In genomic region chr3:183202004-183202722, GRCh38 we compare ENCODE assay signal across 14 cellular contexts. TPM values are rescaled to one million over a fixed set of nuclear protein-coding genes. Genes with fewer than 3 reads are reported as not detected.
DNase-seq lines count a peak whose midpoint lies in the region; ATAC-seq and TF ChIP-seq lines count a peak whose summit lies in the region.
"Had no signal": no experiment of that assay in that cellular context is flagged by ENCODE, and none has a peak within 500 bp of the region (broad histone marks: within the 10 kb centered on the region; RNA-seq: fewer than 3 reads in every experiment).

No MANE protein-coding gene starts in this region.

- H3K27me3 Mint-ChIP-seq in MCF 10A (ENCODE audit: insufficient read depth, unreplicated experiment), result no peaks in the 10 kb centered on the region
- no peaks in the 10 kb centered on the region for H3K27me3 Mint-ChIP-seq in activated CD4-positive, alpha-beta memory T cell treated with anti-CD3 and anti-CD28 coated beads for 36 hours
- H3K27me3 Mint-ChIP-seq in effector memory CD8-positive, alpha-beta T cell, result no peaks in the 10 kb centered on the region
- no peaks in the 10 kb centered on the region for H3K27me3 Mint-ChIP-seq in stimulated activated naive CD8-positive, alpha-beta T cell treated with anti-CD3 and anti-CD28 coated beads, Interleukin-15, amount 100 ng/mL, for 72 hours

- no peaks in the 10 kb centered on the region for H3K36me3 ChIP-seq in mammary epithelial cell (ENCODE audit: insufficient read depth, low read length)
- no peaks in the 10 kb centered on the region for H3K36me3 ChIP-seq in HAP-1 (replicated peaks)
- H3K36me3 ChIP-seq in SK-N-SH (replicated peaks in 1 of 2; ENCODE audit: control insufficient read depth in 1 of 2, insufficient read depth in 2 of 2, low read length in 1 of 2), result no peaks in the 10 kb centered on the region
- H3K36me3 ChIP-seq: Peyer's patch, prostate gland had no signal

- dilution Hi-C loops in mammary epithelial cell (cut with HindIII; ENCODE audit: low sequenced_read_pairs), result no loop called here

- H3K27ac ChIP-seq in mammary epithelial cell (ENCODE audit: insufficient read depth, low read depth, low read length) (no peak overlapping the region), SK-N-SH (ENCODE audit: low read depth in 2 of 2, low read length in 1 of 2) (no peak overlapping the region), substantia nigra (ENCODE audit: low read depth, low read length, poor library complexity, severe bottlenecking) (no peak overlapping the region)
- H3K27ac ChIP-seq: prostate gland had no signal

- DNase-seq in mammary epithelial cell (peak; percentile 33), MCF 10A (ENCODE audit: unreplicated experiment) (no peak), HAP-1 (ENCODE audit: low spot score in 2 of 2) (no peak), SK-N-SH (no peak), substantia nigra (lab: John Stamatoyannopoulos, UW) (no peak)
- peak; percentile 47 for DNase-seq in activated CD4-positive, alpha-beta memory T cell treated with anti-CD3 and anti-CD28 coated beads for 36 hours
- DNase-seq in effector memory CD8-positive, alpha-beta T cell, result peak in 2 of 3 experiments; percentile 7 to 12
- no peak for DNase-seq in stimulated activated naive CD8-positive, alpha-beta T cell treated with anti-CD3 and anti-CD28 coated beads, Interleukin-15, amount 100 ng/mL, for 72 hours
- DNase-seq: anterior cingulate cortex; NCI-H1105; NCI-H446; Peyer's patch; stimulated activated CD8-positive, alpha-beta memory T cell treated with anti-CD3 and anti-CD28 coated beads, Interleukin-4, amount 100 ng/mL, for 48 hours had no signal

- H3K9me3 Mint-ChIP-seq in MCF 10A (ENCODE audit: unreplicated experiment), result peaks cover 12% of the 10 kb centered on the region
- peaks cover 16% of the 10 kb centered on the region for H3K9me3 Mint-ChIP-seq in activated CD4-positive, alpha-beta memory T cell treated with anti-CD3 and anti-CD28 coated beads for 36 hours
- H3K9me3 Mint-ChIP-seq in effector memory CD8-positive, alpha-beta T cell, result peaks cover 0 to 1% of the 10 kb centered on the region in 2 donors
- H3K9me3 Mint-ChIP-seq in stimulated activated naive CD8-positive, alpha-beta T cell treated with anti-CD3 and anti-CD28 coated beads, Interleukin-15, amount 100 ng/mL, for 72 hours, result peaks cover 20 to 23% of the 10 kb centered on the region in 2 donors

- CTCF ChIA-PET in mammary epithelial cell (lab: Charles Lee; ENCODE audit: low non-redundant PET), result no interaction called here
- CTCF ChIA-PET in MCF 10A (lab: Yijun Ruan, JAX), result interaction anchor here (1.0 kb wide), 1 partner anchor 16 kb away, joined by 6 read pairs; no protein-coding TSS in a partner anchor
- CTCF ChIA-PET in activated CD4-positive, alpha-beta memory T cell treated with anti-CD3 and anti-CD28 coated beads for 36 hours (lab: Charles Lee), result no interaction called here
- CTCF ChIA-PET in SK-N-SH (lab: Yijun Ruan, JAX), result interaction anchor here (1.0 kb wide), 1 partner anchor 9 kb away, joined by 3 read pairs; no protein-coding TSS in a partner anchor

- TF ChIP-seq CTCF in mammary epithelial cell (conservative IDR thresholded peaks at IDR 0.05 in 1 of 2, IDR thresholded peaks at IDR 0.05 in 1 of 2; ENCODE audit: extremely low read depth in 1 of 2, insufficient read depth in 1 of 2, low read depth in 1 of 2, low read length in 2 of 2) (no peak), MCF 10A (IDR thresholded peaks at IDR 0.05; ENCODE audit: unreplicated experiment) (no peak), SK-N-SH (IDR thresholded peaks at IDR 0.05) (no peak)

- H3F3A ChIP-seq in SK-N-SH (replicated peaks; ENCODE audit: insufficient read depth), result no peaks in the 10 kb centered on the region

- H3K4me3 ChIP-seq in mammary epithelial cell (replicated peaks in 1 of 3; ENCODE audit: insufficient read depth in 1 of 3, low read depth in 2 of 3, low read length in 3 of 3) (no peak overlapping the region), HAP-1 (no peak overlapping the region), SK-N-SH (ENCODE audit: low read depth in 2 of 2, low read length in 1 of 2) (no peak overlapping the region)
- H3K4me3 ChIP-seq: Peyer's patch, prostate gland had no signal

- H3K9me2 ChIP-seq in SK-N-SH, result no peaks in the 10 kb centered on the region

- peak; percentile 86 for ATAC-seq in effector memory CD8-positive, alpha-beta T cell (replicated peaks)
- ATAC-seq in stimulated activated naive CD8-positive, alpha-beta T cell treated with anti-CD3 and anti-CD28 coated beads, Interleukin-15, amount 100 ng/mL, for 72 hours, result peak; percentile 84

- WGBS in mammary epithelial cell (ENCODE audit: low coverage, missing lambda C conversion rate), result 75% methylated on average over 4 of the region's 4 CpGs
- WGBS in SK-N-SH (ENCODE audit: low lambda C conversion rate), result 55% methylated on average over 4 of the region's 4 CpGs

- H3K27me3 ChIP-seq in mammary epithelial cell (ENCODE audit: insufficient read depth, low read length), result no peaks in the 10 kb centered on the region
- H3K27me3 ChIP-seq in HAP-1 (ENCODE audit: low read depth), result no peaks in the 10 kb centered on the region
- no peaks in the 10 kb centered on the region for H3K27me3 ChIP-seq in SK-N-SH (ENCODE audit: insufficient read depth)
- H3K27me3 ChIP-seq: Peyer's patch had no signal

- H3K9ac ChIP-seq in mammary epithelial cell (ENCODE audit: insufficient read depth, low read length), result no peak overlapping the region
- H3K9ac ChIP-seq in SK-N-SH, result no peak overlapping the region

- in situ Hi-C loops in mammary epithelial cell (cut with MboI; ENCODE audit: low sequenced_read_pairs in 2 of 2), result no loop called here
- in situ Hi-C loops in HAP-1 (cut with MboI; ENCODE audit: low sequenced_read_pairs), result no loop called here

- H3K9me3 ChIP-seq in mammary epithelial cell (replicated peaks; ENCODE audit: insufficient read depth, low read length), result no peaks in the 10 kb centered on the region
- H3K9me3 ChIP-seq in HAP-1, result no peaks in the 10 kb centered on the region
- H3K9me3 ChIP-seq in SK-N-SH, result peaks cover 4% of the 10 kb centered on the region; the same call in 1 of the 2 replicates
- H3K9me3 ChIP-seq: Peyer's patch, prostate gland had no signal

- no peak overlapping the region for H3K27ac Mint-ChIP-seq in MCF 10A (ENCODE audit: low read depth, unreplicated experiment)
- peak overlapping the region; percentile 58 for H3K27ac Mint-ChIP-seq in activated CD4-positive, alpha-beta memory T cell treated with anti-CD3 and anti-CD28 coated beads for 36 hours
- peak overlapping the region; percentile 17 to 72 for H3K27ac Mint-ChIP-seq in effector memory CD8-positive, alpha-beta T cell
- no peak overlapping the region for H3K27ac Mint-ChIP-seq in stimulated activated naive CD8-positive, alpha-beta T cell treated with anti-CD3 and anti-CD28 coated beads, Interleukin-15, amount 100 ng/mL, for 72 hours

- H3K4me1 Mint-ChIP-seq in MCF 10A (ENCODE audit: insufficient read depth, unreplicated experiment), result peaks cover 6% of the 10 kb centered on the region
- H3K4me1 Mint-ChIP-seq in activated CD4-positive, alpha-beta memory T cell treated with anti-CD3 and anti-CD28 coated beads for 36 hours (ENCODE audit: low read depth), result peaks cover 19% of the 10 kb centered on the region
- peaks cover 8 to 13% of the 10 kb centered on the region in 2 donors for H3K4me1 Mint-ChIP-seq in effector memory CD8-positive, alpha-beta T cell (ENCODE audit: low read depth in 2 of 2)
- H3K4me1 Mint-ChIP-seq in stimulated activated naive CD8-positive, alpha-beta T cell treated with anti-CD3 and anti-CD28 coated beads, Interleukin-15, amount 100 ng/mL, for 72 hours, result peaks cover 28% of the 10 kb centered on the region

- H3K36me3 Mint-ChIP-seq in MCF 10A (ENCODE audit: insufficient read depth, unreplicated experiment), result no peaks in the 10 kb centered on the region
- H3K36me3 Mint-ChIP-seq in activated CD4-positive, alpha-beta memory T cell treated with anti-CD3 and anti-CD28 coated beads for 36 hours, result peaks cover 18% of the 10 kb centered on the region
- H3K36me3 Mint-ChIP-seq in effector memory CD8-positive, alpha-beta T cell (ENCODE audit: insufficient read depth), result no peaks in the 10 kb centered on the region

- H3K4me1 ChIP-seq in mammary epithelial cell (ENCODE audit: insufficient read depth, low read length) (no peaks in the 10 kb centered on the region), HAP-1 (no peaks in the 10 kb centered on the region), SK-N-SH (ENCODE audit: control insufficient read depth in 1 of 2, insufficient read depth in 2 of 2, low read depth in 1 of 2, low read length in 1 of 2) (no peaks in the 10 kb centered on the region)
- H3K4me1 ChIP-seq: Peyer's patch, prostate gland had no signal

- POLR2A ChIA-PET in MCF 10A (lab: Yijun Ruan, JAX) (no interaction called here), SK-N-SH (lab: Yijun Ruan, JAX) (no interaction called here)
- POLR2A ChIA-PET in activated CD4-positive, alpha-beta memory T cell treated with anti-CD3 and anti-CD28 coated beads for 36 hours (lab: Charles Lee), result no interaction called here

- H3K4me2 ChIP-seq in mammary epithelial cell (ENCODE audit: insufficient read depth, low read depth, low read length), result peak overlapping the region; percentile 1
- no peak overlapping the region for H3K4me2 ChIP-seq in SK-N-SH

- H2AFZ ChIP-seq in mammary epithelial cell (ENCODE audit: low read depth, low read length) (peak overlapping the region; percentile 7), SK-N-SH (ENCODE audit: low read depth) (no peak overlapping the region)

- no peak overlapping the region for H3K4me3 Mint-ChIP-seq in MCF 10A (ENCODE audit: unreplicated experiment)
- H3K4me3 Mint-ChIP-seq in activated CD4-positive, alpha-beta memory T cell treated with anti-CD3 and anti-CD28 coated beads for 36 hours, result peak overlapping the region; percentile 49
- H3K4me3 Mint-ChIP-seq in effector memory CD8-positive, alpha-beta T cell, result peak overlapping the region; percentile 44 to 62
- peak overlapping the region; percentile 1 to 54 for H3K4me3 Mint-ChIP-seq in stimulated activated naive CD8-positive, alpha-beta T cell treated with anti-CD3 and anti-CD28 coated beads, Interleukin-15, amount 100 ng/mL, for 72 hours

- no peaks in the 10 kb centered on the region for H4K20me1 ChIP-seq in mammary epithelial cell (ENCODE audit: insufficient read depth, low read length)
- H4K20me1 ChIP-seq in SK-N-SH (ENCODE audit: insufficient read depth), result no peaks in the 10 kb centered on the region

- intact Hi-C loops in mammary epithelial cell (cut with micrococcal nuclease), result no loop called here
- intact Hi-C loops in MCF 10A (cut with micrococcal nuclease), result no loop called here
- intact Hi-C loops in activated CD4-positive, alpha-beta memory T cell treated with anti-CD3 and anti-CD28 coated beads for 36 hours (cut with micrococcal nuclease), result loop anchor here (1.0 kb wide), 1 partner anchor 9 kb away; no protein-coding TSS in a partner anchor

- H3K79me2 ChIP-seq in mammary epithelial cell (ENCODE audit: insufficient read depth, low read length), result no peaks in the 10 kb centered on the region
- H3K79me2 ChIP-seq in SK-N-SH (ENCODE audit: insufficient read depth), result no peaks in the 10 kb centered on the region

- no peak for TF ChIP-seq RAD21 in SK-N-SH (IDR thresholded peaks at IDR 0.05; ENCODE audit: low read length)

- BruUV-seq in mammary epithelial cell (replicated peaks; lab: Mats Ljungman, UMichigan) (no TSS peak), MCF 10A (replicated peaks; lab: Mats Ljungman, UMichigan) (no TSS peak)

- no peak for TF ChIP-seq EP300 in SK-N-SH (IDR thresholded peaks at IDR 0.05; ENCODE audit: borderline replicate concordance in 1 of 2, low read depth in 1 of 2, low read length in 1 of 2)

RNA-seq across cellular contexts. Expression of gene LAMP3, which starts 39.6 kb away (rescaled TPM):
- total RNA-seq in mammary epithelial cell (1 to 10 TPM in 1 of 2 donors, under 1 TPM in 1; 0.83 to 1.7 TPM), MCF 10A (2022) (3.5 and 10.8 TPM in 2 replicates)
- polyA plus RNA-seq in mammary epithelial cell (0.40 TPM), SK-N-SH (2012; rRNA removed) (0.06 and 0.21 TPM in 2 replicates)
- not detected for polyA minus RNA-seq in mammary epithelial cell
- total RNA-seq in activated CD4-positive, alpha-beta memory T cell treated with anti-CD3 and anti-CD28 coated beads for 36 hours, result 1 to 10 TPM; 7.9 to 8.0 TPM
- 0.06 and 0.14 TPM in 2 replicates for polyA plus RNA-seq in SK-N-SH (2012; cell fraction: cytosol; rRNA removed)
- polyA plus RNA-seq in SK-N-SH (2012; cell fraction: nucleus; rRNA removed), result 0.01 and 0.07 TPM in 2 replicates

RNA-seq across cellular contexts. Expression of gene B3GNT5, which starts 50.9 kb away (rescaled TPM):
- total RNA-seq in mammary epithelial cell, result 10 to 100 TPM in 1 of 2 donors, 1 to 10 TPM in 1; 9.3 to 54.1 TPM
- 27.6 TPM for polyA plus RNA-seq in mammary epithelial cell
- 42.8 TPM for polyA minus RNA-seq in mammary epithelial cell
- total RNA-seq in MCF 10A (2022), result 80.1 and 104 TPM in 2 replicates
- total RNA-seq in activated CD4-positive, alpha-beta memory T cell treated with anti-CD3 and anti-CD28 coated beads for 36 hours, result 10 to 100 TPM; 12.7 to 12.9 TPM
- polyA plus RNA-seq in SK-N-SH (2012; rRNA removed), result 4.7 and 6.0 TPM in 2 replicates
- 6.9 and 8.4 TPM in 2 replicates for polyA plus RNA-seq in SK-N-SH (2012; cell fraction: cytosol; rRNA removed)
- polyA plus RNA-seq in SK-N-SH (2012; cell fraction: nucleus; rRNA removed), result 2.6 and 5.7 TPM in 2 replicates

Comparison
In these comparisons a context has a peak if more than half of its experiments do, and no peak if none do; other contexts are left out.
1. DNase-seq: peak in mammary epithelial cell (single experiment), activated CD4-positive, alpha-beta memory T cell treated with anti-CD3 and anti-CD28 coated beads for 36 hours (single experiment) and effector memory CD8-positive, alpha-beta T cell (2 of 3); none in MCF 10A (single experiment), stimulated activated naive CD8-positive, alpha-beta T cell treated with anti-CD3 and anti-CD28 coated beads, Interleukin-15, amount 100 ng/mL, for 72 hours (0 of 2), HAP-1 (0 of 2), SK-N-SH (single experiment) and substantia nigra (0 of 49).
2. CTCF ChIA-PET loops: an anchor here in MCF 10A (1.0 kb wide) and SK-N-SH (1.0 kb wide); none called in mammary epithelial cell and activated CD4-positive, alpha-beta memory T cell treated with anti-CD3 and anti-CD28 coated beads for 36 hours.
3. H3K27ac Mint-ChIP-seq: peak in activated CD4-positive, alpha-beta memory T cell treated with anti-CD3 and anti-CD28 coated beads for 36 hours (single experiment) and effector memory CD8-positive, alpha-beta T cell (2 of 2); none in MCF 10A (single experiment) and stimulated activated naive CD8-positive, alpha-beta T cell treated with anti-CD3 and anti-CD28 coated beads, Interleukin-15, amount 100 ng/mL, for 72 hours (0 of 2).